In genomic region chr12:11787437-11787836, GRCh38 we compare ENCODE assay signal across 17 cellular contexts.
"Had no signal": no experiment of that assay in that cellular context is flagged by ENCODE, and none has a peak within 500 bp of the region (broad histone marks: within the 10 kb centered on the region; RNA-seq: fewer than 3 reads in every experiment).

No MANE protein-coding gene starts in this region.

- H3K27ac ChIP-seq: adrenal gland, prostate gland had no signal

- H3K36me3 ChIP-seq: adrenal gland, prostate gland, thoracic aorta had no signal

- H3K9me3 ChIP-seq: adrenal gland, prostate gland, thoracic aorta had no signal

- FAIRE-seq: TTC549, urothelium cell line had no signal

- H3K4me1 ChIP-seq: prostate gland had no signal

- DNase-seq: activated CD4-positive, alpha-beta T cell treated with anti-CD3 and anti-CD28 coated beads, Interleukin-2, amount 50 U/mL, for 1 hour; activated naive CD4-positive, alpha-beta T cell treated with anti-CD3 and anti-CD28 coated beads, Interleukin-2, amount 50 U/mL, for 16 hours; activated T-cell treated with anti-CD3 and anti-CD28 coated beads for 4 hours; adrenal gland; effector CD8-positive, alpha-beta T cell; hypothalamus; kidney glomerular epithelial cell; naive thymus-derived CD8-positive, alpha-beta T cell; occipital lobe; stimulated activated CD4-positive, alpha-beta T cell treated with anti-CD3 and anti-CD28 coated beads, Interleukin-2, amount 100 ng/mL, for 48 hours; stimulated activated naive CD8-positive, alpha-beta T cell treated with anti-CD3 and anti-CD28 coated beads, Interleukin-15, amount 100 ng/mL, for 72 hours; T-helper 17 cell had no signal

- H3K27me3 ChIP-seq: adrenal gland had no signal

- ATAC-seq: naive thymus-derived CD8-positive, alpha-beta T cell; stimulated activated naive CD8-positive, alpha-beta T cell treated with anti-CD3 and anti-CD28 coated beads, Interleukin-15, amount 100 ng/mL, for 72 hours; T-helper 17 cell had no signal

- H3K4me3 ChIP-seq: adrenal gland, coronary artery, prostate gland, thoracic aorta had no signal
